8 cellular contexts compared by ENCODE assay signal in the genomic region with DNA sequence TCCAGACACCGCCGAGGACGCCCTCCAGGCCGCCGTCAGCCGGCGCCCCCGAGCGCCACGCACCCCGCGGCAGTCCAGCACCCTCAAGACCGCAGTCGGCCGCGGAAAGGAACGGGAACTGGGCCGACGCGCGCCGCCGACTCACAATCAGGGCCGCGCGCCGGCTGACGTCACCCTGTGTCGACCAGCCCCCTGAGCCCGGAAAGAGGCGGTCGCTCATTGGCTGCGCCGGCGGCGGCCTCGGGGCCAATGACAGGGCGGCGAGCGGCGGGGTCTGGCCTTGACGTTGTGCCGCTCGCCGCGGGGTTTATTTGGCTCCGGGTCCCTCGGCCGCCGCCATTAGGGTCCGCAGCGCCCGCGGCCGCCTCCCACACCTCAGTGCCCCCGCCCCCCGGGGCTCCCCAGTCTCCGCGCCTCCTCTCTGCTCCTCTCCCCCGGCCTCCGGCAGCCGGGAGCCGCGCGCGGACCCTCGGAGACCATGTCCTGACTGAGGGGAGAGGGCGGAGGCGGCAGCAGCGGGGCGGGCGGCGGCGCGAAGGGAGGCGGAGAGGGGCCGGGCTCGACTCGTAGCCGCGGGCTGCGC. TPM values are rescaled to one million over a fixed set of nuclear protein-coding genes. Genes with fewer than 3 reads are reported as not detected.
A peak's percentile ranks its signal among the peaks of the same experiment; 100 is the strongest.
DNase-seq lines count a peak whose midpoint lies in the region; ATAC-seq lines count a peak whose summit lies in the region.

No MANE protein-coding gene starts in this region.

- no peaks in the 10 kb centered on the region for H3K36me3 Mint-ChIP-seq in activated T-helper 2 cell treated with anti-CD3 and anti-CD28 coated beads, Interferon-gamma antibody, Interleukin-2, Interleukin-4, amounts not matched to agents 10 μg/mL and 5 μg/mL and 100 μg/mL, durations not matched to agents 14 hours and 24 hours and 36 hours (ENCODE audit: low read depth)
- peaks cover 0 to 7% (median 0%) of the 10 kb centered on the region in 3 donors for H3K36me3 Mint-ChIP-seq in naive thymus-derived CD8-positive, alpha-beta T cell
- peaks cover 0 to 6% of the 10 kb centered on the region in 2 donors for H3K36me3 Mint-ChIP-seq in stimulated activated naive B cell treated with anti-CD40 and anti-IgM and Interleukin-4, amounts not matched to agents 10 μg/mL and 1 μg/mL and 100 μg/mL, for 72 hours

- H2AFZ ChIP-seq in GM23248 (peak overlapping the region; percentile 85), Karpas-422 (ENCODE audit: low read length) (no peak overlapping the region; the same call in 1 of the 2 replicates)

- POLR2A ChIA-PET in naive thymus-derived CD8-positive, alpha-beta T cell (lab: Charles Lee) = interaction anchor here (0.5 to 1.7 kb wide), 8 partner anchors 10 to 803 kb away, joined by 3 to 7 read pairs (median 4); a partner anchor contains a TSS

- peak overlapping the region; percentile 85 for H3K27ac Mint-ChIP-seq in activated T-helper 2 cell treated with anti-CD3 and anti-CD28 coated beads, Interferon-gamma antibody, Interleukin-2, Interleukin-4, amounts not matched to agents 10 μg/mL and 5 μg/mL and 100 μg/mL, durations not matched to agents 14 hours and 24 hours and 36 hours
- peak overlapping the region; percentile 94 to 99 (median 97) for H3K27ac Mint-ChIP-seq in naive thymus-derived CD8-positive, alpha-beta T cell
- peak overlapping the region; percentile 96 for H3K27ac Mint-ChIP-seq in stimulated activated naive B cell treated with anti-CD40 and anti-IgM and Interleukin-4, amounts not matched to agents 10 μg/mL and 1 μg/mL and 100 μg/mL, for 72 hours

- DNase-seq in Daoy (ENCODE audit: low read depth) = peak; percentile 96
- DNase-seq in GM23248 = peak; percentile 99
- DNase-seq in Karpas-422 = peak; percentile 98
- peak; percentile 91 for DNase-seq in RPMI7951 (ENCODE audit: low read depth)
- peak; percentile 94 for DNase-seq in activated T-helper 2 cell treated with anti-CD3 and anti-CD28 coated beads, Interferon-gamma antibody, Interleukin-2, Interleukin-4, amounts not matched to agents 10 μg/mL and 5 μg/mL and 100 μg/mL, durations not matched to agents 14 hours and 24 hours and 36 hours (ENCODE audit: low spot score)
- DNase-seq in fibroblast of peridontal ligament (ENCODE audit: extremely low read depth) = peak; percentile 92
- DNase-seq in naive thymus-derived CD8-positive, alpha-beta T cell = peak; percentile 92 to 98 (median 96)
- DNase-seq in stimulated activated naive B cell treated with anti-CD40 and anti-IgM and Interleukin-4, amounts not matched to agents 10 μg/mL and 1 μg/mL and 100 μg/mL, for 72 hours = peak; percentile 94

- H3K9me3 Mint-ChIP-seq in activated T-helper 2 cell treated with anti-CD3 and anti-CD28 coated beads, Interferon-gamma antibody, Interleukin-2, Interleukin-4, amounts not matched to agents 10 μg/mL and 5 μg/mL and 100 μg/mL, durations not matched to agents 14 hours and 24 hours and 36 hours = no peaks in the 10 kb centered on the region
- no peaks in the 10 kb centered on the region for H3K9me3 Mint-ChIP-seq in naive thymus-derived CD8-positive, alpha-beta T cell
- no peaks in the 10 kb centered on the region for H3K9me3 Mint-ChIP-seq in stimulated activated naive B cell treated with anti-CD40 and anti-IgM and Interleukin-4, amounts not matched to agents 10 μg/mL and 1 μg/mL and 100 μg/mL, for 72 hours

- peaks cover 8% of the 10 kb centered on the region for H3K27me3 Mint-ChIP-seq in activated T-helper 2 cell treated with anti-CD3 and anti-CD28 coated beads, Interferon-gamma antibody, Interleukin-2, Interleukin-4, amounts not matched to agents 10 μg/mL and 5 μg/mL and 100 μg/mL, durations not matched to agents 14 hours and 24 hours and 36 hours (ENCODE audit: low read depth)
- peaks cover 0 to 5% (median 0%) of the 10 kb centered on the region in 5 donors for H3K27me3 Mint-ChIP-seq in naive thymus-derived CD8-positive, alpha-beta T cell
- H3K27me3 Mint-ChIP-seq in stimulated activated naive B cell treated with anti-CD40 and anti-IgM and Interleukin-4, amounts not matched to agents 10 μg/mL and 1 μg/mL and 100 μg/mL, for 72 hours = peaks cover 9 to 13% of the 10 kb centered on the region in 2 donors

- H3K27ac ChIP-seq in GM23248 = peak overlapping the region; percentile 95
- H3K27ac ChIP-seq in Karpas-422 (ENCODE audit: low read length) = peak overlapping the region; percentile 30; the same call in 1 of the 2 replicates

- in situ Hi-C loops in GM23248 (cut with MboI) = no loop called here

- H3K4me2 ChIP-seq in GM23248 (ENCODE audit: unreplicated experiment) (peak overlapping the region; percentile 69), Karpas-422 (ENCODE audit: low read depth, low read length, poor library complexity, severe bottlenecking) (peak overlapping the region; percentile 86)

- H3K4me3 Mint-ChIP-seq in activated T-helper 2 cell treated with anti-CD3 and anti-CD28 coated beads, Interferon-gamma antibody, Interleukin-2, Interleukin-4, amounts not matched to agents 10 μg/mL and 5 μg/mL and 100 μg/mL, durations not matched to agents 14 hours and 24 hours and 36 hours (ENCODE audit: low read depth) = peak overlapping the region; percentile 84
- H3K4me3 Mint-ChIP-seq in naive thymus-derived CD8-positive, alpha-beta T cell = peak overlapping the region; percentile 78 to 95 (median 92)
- peak overlapping the region; percentile 87 to 89 for H3K4me3 Mint-ChIP-seq in stimulated activated naive B cell treated with anti-CD40 and anti-IgM and Interleukin-4, amounts not matched to agents 10 μg/mL and 1 μg/mL and 100 μg/mL, for 72 hours

- H3K4me1 ChIP-seq in GM23248 (ENCODE audit: insufficient read depth) (peaks cover 31% of the 10 kb centered on the region), Karpas-422 (ENCODE audit: low read length) (peaks cover 33% of the 10 kb centered on the region)

- H4K20me1 ChIP-seq in GM23248 (ENCODE audit: insufficient read depth) (peaks cover 6% of the 10 kb centered on the region; the same call in 1 of the 2 replicates), Karpas-422 (ENCODE audit: insufficient read depth, low read depth, low read length) (peaks cover 12% of the 10 kb centered on the region)

- H3K27me3 ChIP-seq in GM23248 (replicated peaks; ENCODE audit: insufficient read depth) (no peaks in the 10 kb centered on the region), Karpas-422 (ENCODE audit: low read length) (no peaks in the 10 kb centered on the region)

- H3K36me3 ChIP-seq in GM23248 (ENCODE audit: low read depth) = no peaks in the 10 kb centered on the region
- no peaks in the 10 kb centered on the region; the same call in 1 of the 2 replicates for H3K36me3 ChIP-seq in Karpas-422 (ENCODE audit: insufficient read depth, low read length)

- intact Hi-C loops in activated T-helper 2 cell treated with anti-CD3 and anti-CD28 coated beads, Interferon-gamma antibody, Interleukin-2, Interleukin-4, amounts not matched to agents 10 μg/mL and 5 μg/mL and 100 μg/mL, durations not matched to agents 14 hours and 24 hours and 36 hours (cut with micrococcal nuclease) = loop anchor here (2.0 to 10.0 kb wide), 7 partner anchors 114 to 1764 kb away; a partner anchor contains a TSS

- H3F3A ChIP-seq in GM23248 (ENCODE audit: insufficient read depth) = peaks cover 46% of the 10 kb centered on the region

- H3K4me3 ChIP-seq in GM23248 (peak overlapping the region; percentile 98), Karpas-422 (ENCODE audit: low read length) (peak overlapping the region; percentile 86)

- no peaks in the 10 kb centered on the region for H3K9me3 ChIP-seq in GM23248 (ENCODE audit: low read depth)
- H3K9me3 ChIP-seq in Karpas-422 (ENCODE audit: low read length) = no peaks in the 10 kb centered on the region

- H3K4me1 Mint-ChIP-seq in activated T-helper 2 cell treated with anti-CD3 and anti-CD28 coated beads, Interferon-gamma antibody, Interleukin-2, Interleukin-4, amounts not matched to agents 10 μg/mL and 5 μg/mL and 100 μg/mL, durations not matched to agents 14 hours and 24 hours and 36 hours (ENCODE audit: low read depth) = peaks cover 38% of the 10 kb centered on the region
- peaks cover 19 to 47% (median 40%) of the 10 kb centered on the region in 4 donors for H3K4me1 Mint-ChIP-seq in naive thymus-derived CD8-positive, alpha-beta T cell
- peaks cover 20 to 45% of the 10 kb centered on the region in 2 donors for H3K4me1 Mint-ChIP-seq in stimulated activated naive B cell treated with anti-CD40 and anti-IgM and Interleukin-4, amounts not matched to agents 10 μg/mL and 1 μg/mL and 100 μg/mL, for 72 hours

- H3K9me2 ChIP-seq in GM23248 (ENCODE audit: insufficient read depth) = no peaks in the 10 kb centered on the region
- no peaks in the 10 kb centered on the region for H3K9me2 ChIP-seq in Karpas-422 (replicated peaks; ENCODE audit: insufficient read depth, low read length)

- H3K9ac ChIP-seq in GM23248 (peak overlapping the region; percentile 95), Karpas-422 (ENCODE audit: low read length) (peak overlapping the region; percentile 90)

- H3K79me2 ChIP-seq in GM23248 (ENCODE audit: insufficient read depth) (peaks cover 44% of the 10 kb centered on the region), Karpas-422 (ENCODE audit: low read length) (peaks cover 43% of the 10 kb centered on the region)

- 1 to 2% methylated on average over 29 to 69 of the region's 82 CpGs for WGBS in GM23248 (ENCODE audit: low coverage in 1 of 2, low lambda C conversion rate in 2 of 2, missing lambda C conversion rate in 2 of 2), 2 experiments

- peak; percentile 86 to 91 for ATAC-seq in naive thymus-derived CD8-positive, alpha-beta T cell
- peak; percentile 97 to 98 for ATAC-seq in stimulated activated naive B cell treated with anti-CD40 and anti-IgM and Interleukin-4, amounts not matched to agents 10 μg/mL and 1 μg/mL and 100 μg/mL, for 72 hours (replicated peaks)

RNA-seq across cellular contexts. Expression of a gene that starts 25.2 kb away (rescaled TPM):
- 13.7 and 23.7 TPM in 2 replicates for total RNA-seq in Daoy (2014; rRNA removed; shearing (Covaris generic))
- 21.9 and 36.5 TPM in 2 replicates for total RNA-seq in GM23248 (2014; rRNA removed; shearing (Covaris generic))
- 6.0 and 6.6 TPM in 2 replicates for polyA plus RNA-seq in GM23248 (2016; fragmentation: Nextera tagmentation; extraction: Ambion mirVana)
- total RNA-seq in Karpas-422 (2014; rRNA removed; shearing (Covaris generic); ENCODE audit: low replicate concordance) = 12.3 and 13.1 TPM in 2 replicates
- total RNA-seq in RPMI7951 (2014; rRNA removed; shearing (Covaris generic)) = 10.8 and 12.4 TPM in 2 replicates
- 12.1 and 13.4 TPM in 2 replicates for total RNA-seq in activated T-helper 2 cell treated with anti-CD3 and anti-CD28 coated beads, Interferon-gamma antibody, Interleukin-2, Interleukin-4, amounts not matched to agents 10 μg/mL and 5 μg/mL and 100 μg/mL, durations not matched to agents 14 hours and 24 hours and 36 hours
- 10 to 100 TPM; 24.8 to 25.0 TPM for total RNA-seq in naive thymus-derived CD8-positive, alpha-beta T cell
- polyA plus RNA-seq in naive thymus-derived CD8-positive, alpha-beta T cell = 10 to 100 TPM in 1 of 3 donors, 1 to 10 TPM in 2; 7.0 to 11.7 (median 9.0) TPM

Comparison
In these comparisons a context has a peak if more than half of its experiments do, and no peak if none do; other contexts are left out.
1. Peak in every context shown above with its lines: DNase-seq, ATAC-seq, H3K4me3 ChIP-seq and H3K27ac ChIP-seq.